Comparison of ENCODE assay signal across 8 cellular contexts in the genomic region with DNA sequence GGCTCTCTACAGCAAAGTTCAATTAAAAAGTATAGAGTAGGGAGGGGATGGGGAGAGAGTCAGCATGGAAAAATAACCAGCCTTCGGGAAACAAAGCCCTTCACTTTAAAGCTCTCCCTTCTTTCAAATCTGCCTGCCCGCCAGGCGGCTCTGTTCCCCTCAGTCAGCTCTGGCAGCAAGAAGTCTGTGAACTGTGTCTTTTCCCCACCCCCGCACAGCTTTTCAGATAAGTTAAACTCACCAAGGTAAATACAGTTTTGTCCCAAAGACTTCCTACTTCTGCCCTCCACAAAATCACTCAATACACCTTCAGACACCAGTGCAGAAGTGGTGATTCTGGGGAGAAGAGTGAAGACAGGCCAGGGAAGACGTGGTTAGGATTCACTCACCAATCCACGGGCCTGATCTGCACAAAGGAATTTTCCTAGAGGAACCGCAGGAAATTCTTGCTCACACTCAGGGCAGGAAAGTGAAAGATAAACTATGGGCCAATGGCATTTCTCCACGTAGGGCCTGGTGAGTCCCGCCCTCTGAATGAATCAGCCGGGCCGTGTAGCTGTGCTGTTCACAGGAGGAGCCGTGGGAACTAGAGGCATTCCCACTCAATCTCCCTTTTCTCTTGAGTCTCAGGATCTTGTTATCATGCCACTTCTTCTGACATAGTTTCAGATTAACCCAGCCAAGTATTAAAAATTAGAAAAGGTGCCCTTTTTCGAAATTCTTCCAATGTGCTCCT. TPM values are rescaled to one million over a fixed set of nuclear protein-coding genes. Genes with fewer than 3 reads are reported as not detected.
DNase-seq lines count a peak whose midpoint lies in the region; ATAC-seq and TF ChIP-seq lines count a peak whose summit lies in the region.

A gene with protein sequence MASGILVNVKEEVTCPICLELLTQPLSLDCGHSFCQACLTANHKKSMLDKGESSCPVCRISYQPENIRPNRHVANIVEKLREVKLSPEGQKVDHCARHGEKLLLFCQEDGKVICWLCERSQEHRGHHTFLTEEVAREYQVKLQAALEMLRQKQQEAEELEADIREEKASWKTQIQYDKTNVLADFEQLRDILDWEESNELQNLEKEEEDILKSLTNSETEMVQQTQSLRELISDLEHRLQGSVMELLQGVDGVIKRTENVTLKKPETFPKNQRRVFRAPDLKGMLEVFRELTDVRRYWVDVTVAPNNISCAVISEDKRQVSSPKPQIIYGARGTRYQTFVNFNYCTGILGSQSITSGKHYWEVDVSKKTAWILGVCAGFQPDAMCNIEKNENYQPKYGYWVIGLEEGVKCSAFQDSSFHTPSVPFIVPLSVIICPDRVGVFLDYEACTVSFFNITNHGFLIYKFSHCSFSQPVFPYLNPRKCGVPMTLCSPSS (minus strand): TSS at position 448 of the 736 bp plus-strand sequence. CDS start 4,897 bp downstream, outside the sequence.

- peak within 1 kb of the TSS; percentile 40 for H3K4me3 ChIP-seq in colonic mucosa

- H2BK12ac ChIP-seq in H9 (ENCODE audit: insufficient read length, low read depth, low read length): no peak within 1 kb of the TSS

- H3K4me2 ChIP-seq in H9 (ENCODE audit: insufficient read depth, insufficient read length, low read length): peak within 1 kb of the TSS; percentile 69

- H3K4me3 Mint-ChIP-seq in H9: peak within 1 kb of the TSS; percentile 80 to 83
- peak within 1 kb of the TSS; percentile 84 for H3K4me3 Mint-ChIP-seq in activated CD4-positive, alpha-beta T cell treated with anti-CD3 and anti-CD28 coated beads for 36 hours

- POLR2A ChIA-PET in activated CD4-positive, alpha-beta T cell treated with anti-CD3 and anti-CD28 coated beads for 36 hours (lab: Charles Lee): interaction anchor here (0.6 to 0.7 kb wide), 2 partner anchors 65 to 82 kb away, joined by 4 to 5 read pairs; no protein-coding TSS in a partner anchor

- no peak within 1 kb of the TSS for H3K4ac ChIP-seq in H9 (ENCODE audit: low read depth, low read length)

- H3K27me3 Mint-ChIP-seq in H9 (ENCODE audit: low read depth): no peaks in the 10 kb centered on the region
- H3K27me3 Mint-ChIP-seq in activated CD4-positive, alpha-beta T cell treated with anti-CD3 and anti-CD28 coated beads for 36 hours: no peaks in the 10 kb centered on the region

- no peak within 1 kb of the TSS for H3T11ph ChIP-seq in H9 (ENCODE audit: low read length)

- H4K91ac ChIP-seq in H9 (ENCODE audit: insufficient read length, low read depth, low read length): no peak within 1 kb of the TSS

- no peaks in the 10 kb centered on the region; the same call in 1 of the 2 replicates for H3K4me1 ChIP-seq in H9 (ENCODE audit: insufficient read depth, low read length)
- H3K4me1 ChIP-seq in colonic mucosa: no peaks in the 10 kb centered on the region

- no CpG with 5 or more reads among the region's 13 CpGs for WGBS in H9 (ENCODE audit: extremely low coverage, insufficient read length, low lambda C conversion rate)

- no peaks in the 10 kb centered on the region for H3K79me1 ChIP-seq in H9 (ENCODE audit: insufficient read depth, low read depth, low read length, poor library complexity, severe bottlenecking)

- H3K27me3 ChIP-seq in H9 (ENCODE audit: insufficient read depth, low read length): no peaks in the 10 kb centered on the region
- H3K27me3 ChIP-seq in colonic mucosa: no peaks in the 10 kb centered on the region

- intact Hi-C loops in activated CD4-positive, alpha-beta T cell treated with anti-CD3 and anti-CD28 coated beads for 36 hours (cut with DNase I, micrococcal nuclease): loop anchor here (1.0 to 10.0 kb wide), 9 partner anchors 16 to 1050 kb away; a partner anchor contains a TSS
- intact Hi-C loops in colonic mucosa (cut with DNase I): loop anchor here (5.0 to 10.0 kb wide), 2 partner anchors 60 to 123 kb away; a partner anchor contains a TSS
- intact Hi-C loops in left colon (cut with DNase I, micrococcal nuclease): loop anchor here in 1 of 2 donors (10.0 kb wide), 1 partner anchor 90 kb away; a partner anchor contains a TSS

- H3K79me2 ChIP-seq in H9 (ENCODE audit: insufficient read depth, low read length): no peaks in the 10 kb centered on the region; the same call in 1 of the 2 replicates

- H2BK120ac ChIP-seq in H9 (ENCODE audit: low read depth, low read length, poor library complexity, severe bottlenecking): no peak within 1 kb of the TSS

- ATAC-seq in activated CD4-positive, alpha-beta T cell treated with anti-CD3 and anti-CD28 coated beads for 36 hours: peak; percentile 84
- ATAC-seq in left colon: peak; percentile 96

- no peak within 1 kb of the TSS for H3K56ac ChIP-seq in H9 (ENCODE audit: insufficient read length, low read depth, low read length)

- peak within 1 kb of the TSS; percentile 91; the same call in 1 of the 2 replicates for H3K14ac ChIP-seq in H9 (ENCODE audit: insufficient read depth, low read length)

- H3K23ac ChIP-seq in H9 (ENCODE audit: insufficient read length, low read depth, low read length): no peak within 1 kb of the TSS

- peak within 1 kb of the TSS; percentile 91 for H3K18ac ChIP-seq in H9 (ENCODE audit: insufficient read length, low read depth, low read length)

- H3K4me1 Mint-ChIP-seq in H9: peaks cover 28 to 33% of the 10 kb centered on the region in 2 experiments
- H3K4me1 Mint-ChIP-seq in activated CD4-positive, alpha-beta T cell treated with anti-CD3 and anti-CD28 coated beads for 36 hours: peaks cover 43% of the 10 kb centered on the region

- TF ChIP-seq CTCF in H9 (conservative IDR thresholded peaks at IDR 0.05): peak; percentile 68
- TF ChIP-seq CTCF in colonic mucosa (IDR thresholded peaks at IDR 0.05): peak; percentile 48

- H2BK5ac ChIP-seq in H9 (ENCODE audit: insufficient read length, low read length): no peak within 1 kb of the TSS

- H4K20me1 ChIP-seq in H9 (ENCODE audit: control insufficient read depth, insufficient read depth, insufficient read length): no peaks in the 10 kb centered on the region

- no peak within 1 kb of the TSS for H2BK15ac ChIP-seq in H9 (ENCODE audit: low read depth, low read length)

- H3K23me2 ChIP-seq in H9 (ENCODE audit: insufficient read length, low read depth, low read length, poor library complexity, severe bottlenecking): peaks cover 5% of the 10 kb centered on the region

- H3K36me3 Mint-ChIP-seq in H9 (ENCODE audit: insufficient read depth in 1 of 3, low read depth in 3 of 3): peaks cover 11 to 24% (median 17%) of the 10 kb centered on the region in 3 experiments
- H3K36me3 Mint-ChIP-seq in activated CD4-positive, alpha-beta T cell treated with anti-CD3 and anti-CD28 coated beads for 36 hours (ENCODE audit: low read depth): peaks cover 10% of the 10 kb centered on the region

- H3K36me3 ChIP-seq in colonic mucosa: no peaks in the 10 kb centered on the region

- H3K27ac ChIP-seq in H9 (ENCODE audit: insufficient read length, low read depth, low read length) (peak within 1 kb of the TSS; percentile 87), colonic mucosa (peak within 1 kb of the TSS; percentile 94)

- H3K9me3 Mint-ChIP-seq in H9: peaks cover 7 to 11% of the 10 kb centered on the region in 2 experiments
- peaks cover 2% of the 10 kb centered on the region for H3K9me3 Mint-ChIP-seq in activated CD4-positive, alpha-beta T cell treated with anti-CD3 and anti-CD28 coated beads for 36 hours (ENCODE audit: low read depth)

- H4K8ac ChIP-seq in H9 (replicated peaks; ENCODE audit: insufficient read length, low read depth, low read length): no peak within 1 kb of the TSS

- H2AK5ac ChIP-seq in H9 (ENCODE audit: insufficient read length, low read length): no peak within 1 kb of the TSS

- no peak within 1 kb of the TSS for H4K5ac ChIP-seq in H9 (ENCODE audit: insufficient read length, low read depth, low read length)

- no peak within 1 kb of the TSS for H2BK20ac ChIP-seq in H9 (ENCODE audit: low read depth, low read length, poor library complexity, severe bottlenecking)

- no peaks in the 10 kb centered on the region for H3K9me3 ChIP-seq in H9 (ENCODE audit: control insufficient read depth, low read depth, low read length)
- no peaks in the 10 kb centered on the region for H3K9me3 ChIP-seq in colonic mucosa

- peak; percentile 97 for DNase-seq in GM04504 (ENCODE audit: low read depth)
- DNase-seq in H9: peak; percentile 85
- DNase-seq in M059J (ENCODE audit: low read depth): peak; percentile 99
- peak; percentile 90 for DNase-seq in activated CD4-positive, alpha-beta T cell treated with anti-CD3 and anti-CD28 coated beads for 36 hours
- peak; percentile 91 for DNase-seq in colonic mucosa
- DNase-seq in left colon: peak; percentile 83 to 88
- peak; percentile 76 to 84 for DNase-seq in stimulated activated CD4-positive, alpha-beta T cell treated with anti-CD3 and anti-CD28 coated beads, Interleukin-2, amount 100 ng/mL, for 24 hours
- no peak for DNase-seq in NCI-H526 treated with DMSO at 0.1 percent for 48 hours (lab: John Stamatoyannopoulos, UW)

- H2AFZ ChIP-seq in H9 (ENCODE audit: low read length): peak within 1 kb of the TSS; percentile 97

- CTCF ChIA-PET in activated CD4-positive, alpha-beta T cell treated with anti-CD3 and anti-CD28 coated beads for 36 hours (lab: Charles Lee): interaction anchor here (0.6 to 2.2 kb wide), 15 partner anchors 12 to 1227 kb away, joined by 3 to 10 read pairs (median 4); no protein-coding TSS in a partner anchor

- peak within 1 kb of the TSS; percentile 99 to 100 (median 99) for H3K27ac Mint-ChIP-seq in H9
- H3K27ac Mint-ChIP-seq in activated CD4-positive, alpha-beta T cell treated with anti-CD3 and anti-CD28 coated beads for 36 hours: peak within 1 kb of the TSS; percentile 93

- H3K9ac ChIP-seq in H9 (ENCODE audit: extremely low read depth, insufficient read length, low read length) (peak within 1 kb of the TSS; percentile 86), colonic mucosa (ENCODE audit: low read depth in 2 of 2, low read length in 2 of 2) (peak within 1 kb of the TSS; percentile 17 to 84)

RNA-seq across cellular contexts. Expression of the gene that starts here (rescaled TPM):
- total RNA-seq in H9 (2021): 21.3 and 21.5 TPM in 2 replicates
- 71.1 and 92.8 TPM in 2 replicates for total RNA-seq in M059J (2014; rRNA removed; shearing (Covaris generic))
- total RNA-seq in activated CD4-positive, alpha-beta T cell treated with anti-CD3 and anti-CD28 coated beads for 36 hours: 10 to 100 TPM; 16.4 to 17.9 TPM
- 10 to 100 TPM; 21.4 to 23.3 TPM for total RNA-seq in colonic mucosa
- total RNA-seq in left colon: 10 to 100 TPM; 17.6 TPM
